Comparison of ENCODE assay signal across 14 cellular contexts in the genomic region with DNA sequence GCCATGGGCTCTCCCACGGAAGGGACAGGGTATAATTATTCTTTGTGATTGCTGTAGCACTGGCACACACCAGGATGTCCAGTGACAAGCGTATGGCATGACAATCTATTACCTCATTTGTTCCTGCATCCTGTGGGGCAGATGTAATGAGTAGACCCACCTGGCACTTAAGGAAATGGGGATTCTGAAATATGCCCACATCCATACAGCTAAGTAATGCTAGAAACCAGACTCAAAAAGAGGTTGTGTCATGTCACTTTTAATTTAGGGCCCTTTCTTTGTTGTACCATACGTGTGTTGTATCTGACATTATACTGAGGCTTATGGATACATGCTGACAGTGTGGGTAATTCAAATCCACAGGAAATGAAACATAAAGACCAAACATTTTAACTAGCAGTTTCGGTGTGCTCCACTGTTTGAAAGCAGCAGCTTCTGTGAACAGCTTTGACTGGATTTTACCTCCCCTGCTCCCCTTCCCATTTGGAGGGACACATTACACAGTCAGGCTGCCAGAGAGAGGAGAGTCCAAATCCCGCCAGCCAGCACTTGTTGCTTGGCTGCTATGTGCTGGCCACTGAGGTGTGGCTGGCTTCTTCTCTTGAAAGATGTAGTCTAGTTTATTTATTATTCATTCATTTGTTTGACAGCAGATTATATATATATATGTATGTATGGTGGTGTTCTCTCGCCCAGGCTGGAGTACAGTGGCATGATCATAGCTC. TPM values are rescaled to one million over a fixed set of nuclear protein-coding genes. Genes with fewer than 3 reads are reported as not detected.
DNase-seq lines count a peak whose midpoint lies in the region; ATAC-seq and TF ChIP-seq lines count a peak whose summit lies in the region.
"Had no signal": no experiment of that assay in that cellular context is flagged by ENCODE, and none has a peak within 500 bp of the region (broad histone marks: within the 10 kb centered on the region; RNA-seq: fewer than 3 reads in every experiment).

No MANE protein-coding gene starts in this region.

- no peaks in the 10 kb centered on the region for H3K9me3 Mint-ChIP-seq in activated naive CD8-positive, alpha-beta T cell treated with anti-CD3 and anti-CD28 coated beads, Interleukin-2, amount 50 U/mL, for 24 hours
- H3K9me3 Mint-ChIP-seq in naive thymus-derived CD4-positive, alpha-beta T cell = no peaks in the 10 kb centered on the region

- peak overlapping the region; percentile 53 for H3K27ac Mint-ChIP-seq in activated naive CD8-positive, alpha-beta T cell treated with anti-CD3 and anti-CD28 coated beads, Interleukin-2, amount 50 U/mL, for 24 hours
- H3K27ac Mint-ChIP-seq in naive thymus-derived CD4-positive, alpha-beta T cell = peak overlapping the region in 1 of 9 donors; percentile 82
- H3K27ac Mint-ChIP-seq: activated naive CD8-positive, alpha-beta T cell; B cell had no signal

- TF ChIP-seq POLR2A in right lobe of liver (IDR thresholded peaks at IDR 0.05) = no peak

- H3K36me3 Mint-ChIP-seq in activated naive CD8-positive, alpha-beta T cell treated with anti-CD3 and anti-CD28 coated beads, Interleukin-2, amount 50 U/mL, for 24 hours (ENCODE audit: low read depth) = peaks cover 13% of the 10 kb centered on the region
- peaks cover 0 to 42% (median 0%) of the 10 kb centered on the region in 5 donors for H3K36me3 Mint-ChIP-seq in naive thymus-derived CD4-positive, alpha-beta T cell
- H3K36me3 Mint-ChIP-seq: activated naive CD8-positive, alpha-beta T cell had no signal

- TF ChIP-seq CTCF in right atrium auricular region (IDR thresholded peaks at IDR 0.05) = no peak
- TF ChIP-seq CTCF in right lobe of liver (IDR thresholded peaks at IDR 0.05) = no peak

- H3K9me3 ChIP-seq in right atrium auricular region = no peaks in the 10 kb centered on the region
- no peaks in the 10 kb centered on the region for H3K9me3 ChIP-seq in right lobe of liver
- no peaks in the 10 kb centered on the region for H3K9me3 ChIP-seq in naive thymus-derived CD4-positive, alpha-beta T cell (ENCODE audit: control insufficient read depth in 2 of 3, low read length in 3 of 3)
- H3K9me3 ChIP-seq: colonic mucosa had no signal

- no peaks in the 10 kb centered on the region for H3K27me3 Mint-ChIP-seq in activated naive CD8-positive, alpha-beta T cell treated with anti-CD3 and anti-CD28 coated beads, Interleukin-2, amount 50 U/mL, for 24 hours
- no peaks in the 10 kb centered on the region for H3K27me3 Mint-ChIP-seq in naive thymus-derived CD4-positive, alpha-beta T cell
- H3K27me3 Mint-ChIP-seq: activated naive CD8-positive, alpha-beta T cell; B cell had no signal

- intact Hi-C loops in Right ventricle myocardium inferior (cut with DNase I) (no loop called here), right lobe of liver (cut with DNase I) (no loop called here)
- intact Hi-C loops in naive thymus-derived CD4-positive, alpha-beta T cell (cut with micrococcal nuclease) = loop anchor here in 1 of 2 donors (1.0 to 5.0 kb wide), 2 partner anchors 9 to 709 kb away; no protein-coding TSS in a partner anchor

- H3K4me3 Mint-ChIP-seq in activated naive CD8-positive, alpha-beta T cell treated with anti-CD3 and anti-CD28 coated beads, Interleukin-2, amount 50 U/mL, for 24 hours = no peak overlapping the region
- peak overlapping the region in 1 of 10 donors; percentile 79 for H3K4me3 Mint-ChIP-seq in naive thymus-derived CD4-positive, alpha-beta T cell
- H3K4me3 Mint-ChIP-seq: activated naive CD8-positive, alpha-beta T cell; B cell had no signal

- H3K27ac ChIP-seq in right atrium auricular region (no peak overlapping the region), right lobe of liver (no peak overlapping the region)
- H3K27ac ChIP-seq in naive thymus-derived CD4-positive, alpha-beta T cell (ENCODE audit: low read depth, low read length) = no peak overlapping the region
- H3K27ac ChIP-seq: colonic mucosa had no signal

- DNase-seq in Right ventricle myocardium inferior (ENCODE audit: missing footprints) (no peak), right atrium auricular region (ENCODE audit: low spot score) (no peak), NCI-H1417 (lab: John Stamatoyannopoulos, UW) (peak in 2 of 3 experiments; percentile 83 to 98), right lobe of liver (no peak), 8988T (no peak)
- no peak for DNase-seq in activated naive CD8-positive, alpha-beta T cell treated with anti-CD3 and anti-CD28 coated beads, Interleukin-2, amount 50 U/mL, for 24 hours
- DNase-seq in naive thymus-derived CD4-positive, alpha-beta T cell = no peak
- DNase-seq: colonic mucosa; NCI-H526 treated with DMSO at 0.1 percent for 48 hours; stimulated activated CD4-positive, alpha-beta T cell treated with anti-CD3 and anti-CD28 coated beads, Interleukin-1b, Interleukin-23, amount 100 ng/mL, for 48 hours had no signal

- H3K36me3 ChIP-seq in right atrium auricular region = no peaks in the 10 kb centered on the region
- no peaks in the 10 kb centered on the region for H3K36me3 ChIP-seq in right lobe of liver
- no peaks in the 10 kb centered on the region for H3K36me3 ChIP-seq in naive thymus-derived CD4-positive, alpha-beta T cell (ENCODE audit: control insufficient read depth in 2 of 3, insufficient read depth in 3 of 3, low read length in 3 of 3)
- H3K36me3 ChIP-seq: colonic mucosa had no signal

- peaks cover 79% of the 10 kb centered on the region for H3K4me1 Mint-ChIP-seq in activated naive CD8-positive, alpha-beta T cell treated with anti-CD3 and anti-CD28 coated beads, Interleukin-2, amount 50 U/mL, for 24 hours
- H3K4me1 Mint-ChIP-seq in naive thymus-derived CD4-positive, alpha-beta T cell = peaks cover 14 to 86% (median 22%) of the 10 kb centered on the region in 7 donors

- H3K4me1 ChIP-seq in right atrium auricular region (peaks cover 0 to 16% of the 10 kb centered on the region in 2 donors), right lobe of liver (no peaks in the 10 kb centered on the region)
- H3K4me1 ChIP-seq in naive thymus-derived CD4-positive, alpha-beta T cell (ENCODE audit: control insufficient read depth in 2 of 2, insufficient read depth in 2 of 2, low read length in 2 of 2) = peaks cover 0 to 15% of the 10 kb centered on the region in 2 donors
- H3K4me1 ChIP-seq: colonic mucosa had no signal

- H3K27me3 ChIP-seq in right atrium auricular region = no peaks in the 10 kb centered on the region
- H3K27me3 ChIP-seq in right lobe of liver = no peaks in the 10 kb centered on the region
- H3K27me3 ChIP-seq in naive thymus-derived CD4-positive, alpha-beta T cell (ENCODE audit: control insufficient read depth in 2 of 2, insufficient read depth in 2 of 2, low read length in 2 of 2) = no peaks in the 10 kb centered on the region
- H3K27me3 ChIP-seq: colonic mucosa had no signal

- CTCF ChIA-PET in naive thymus-derived CD4-positive, alpha-beta T cell (lab: Charles Lee) = no interaction called here

- 46% methylated on average over 6 of the region's 6 CpGs for WGBS in right lobe of liver (ENCODE audit: insufficient coverage, low coverage, low lambda C conversion rate, missing lambda C conversion rate)

- H3K4me3 ChIP-seq in right atrium auricular region (no peak overlapping the region), right lobe of liver (no peak overlapping the region)
- H3K4me3 ChIP-seq in naive thymus-derived CD4-positive, alpha-beta T cell (ENCODE audit: low read length) = no peak overlapping the region
- H3K4me3 ChIP-seq: colonic mucosa had no signal

- POLR2A ChIA-PET in naive thymus-derived CD4-positive, alpha-beta T cell (lab: Charles Lee) = interaction anchor here (0.9 kb wide), 1 partner anchor 16 kb away, joined by 3 read pairs; no protein-coding TSS in a partner anchor

- ATAC-seq in Right ventricle myocardium inferior (peak; percentile 74), right lobe of liver (no peak), HG02763 (IDR thresholded peaks at IDR 0.05; ENCODE audit: unreplicated experiment) (no peak)
- ATAC-seq in activated naive CD8-positive, alpha-beta T cell treated with anti-CD3 and anti-CD28 coated beads, Interleukin-2, amount 50 U/mL, for 24 hours = peak; percentile 25
- ATAC-seq in naive thymus-derived CD4-positive, alpha-beta T cell = no peak
- ATAC-seq: activated CD4-positive, CD25-positive, alpha-beta regulatory T cell treated with anti-CD3 and anti-CD28 coated beads, Interleukin-2, amount 50 U/mL, for 24 hours had no signal

RNA-seq across cellular contexts. Expression of a gene that starts 21.3 kb away (rescaled TPM):
- total RNA-seq in Right ventricle myocardium inferior (17.6 TPM), right atrium auricular region (1 to 10 TPM; 3.1 to 3.8 TPM), right lobe of liver (1 to 10 TPM; 1.0 to 2.0 (median 1.5) TPM)
- 10 to 100 TPM in 4 of 5 experiments, 1 to 10 TPM in 1; 9.7 to 88.9 (median 14.0) TPM for total RNA-seq in naive thymus-derived CD4-positive, alpha-beta T cell
- 1 to 10 TPM; 1.7 to 2.3 TPM for polyA plus RNA-seq in naive thymus-derived CD4-positive, alpha-beta T cell

Comparison
In these comparisons a context has a peak if more than half of its experiments do, and no peak if none do; other contexts are left out.
1. ATAC-seq: peak in Right ventricle myocardium inferior (single experiment) and activated naive CD8-positive, alpha-beta T cell treated with anti-CD3 and anti-CD28 coated beads, Interleukin-2, amount 50 U/mL, for 24 hours (single experiment); none in right lobe of liver (0 of 4), HG02763 (single experiment) and naive thymus-derived CD4-positive, alpha-beta T cell (single experiment).
2. DNase-seq: peak in NCI-H1417 (2 of 3); none in Right ventricle myocardium inferior (single experiment), right atrium auricular region (single experiment), activated naive CD8-positive, alpha-beta T cell treated with anti-CD3 and anti-CD28 coated beads, Interleukin-2, amount 50 U/mL, for 24 hours (single experiment), right lobe of liver (0 of 3), 8988T (single experiment) and naive thymus-derived CD4-positive, alpha-beta T cell (0 of 9).